ENCODE assay signal across 8 cellular contexts in genomic region chr4:5051210-5051691, GRCh38. TPM values are rescaled to one million over a fixed set of nuclear protein-coding genes. Genes with fewer than 3 reads are reported as not detected.
DNase-seq lines count a peak whose midpoint lies in the region; ATAC-seq and TF ChIP-seq lines count a peak whose summit lies in the region.

Gene STK32B, plus strand, starts transcription at chr4:5051480.

- DNase-seq in activated naive CD4-positive, alpha-beta T cell treated with Interleukin-2 at 50 U/mL for 16 hours, result no peak
- DNase-seq in NCI-H510A treated with DMSO at 0.1 percent for 48 hours (lab: John Stamatoyannopoulos, UW), result peak; percentile 27
- peak in 1 of 2 donors; percentile 64 for DNase-seq in breast epithelium (ENCODE audit: low spot score in 2 of 2)
- DNase-seq in iPS-NIHi11 (ENCODE audit: low spot score), result peak; percentile 82
- DNase-seq in gastrocnemius medialis, result peak in 1 of 2 donors; percentile 26
- DNase-seq in hippocampal formation (lab: John Stamatoyannopoulos, UW), result no peak

- no peaks in the 10 kb centered on the region for H3K36me3 Mint-ChIP-seq in activated naive CD4-positive, alpha-beta T cell treated with anti-CD3 and anti-CD28 coated beads, Interleukin-2, amount 50 U/mL, for 24 hours

- H3K27me3 Mint-ChIP-seq in activated naive CD4-positive, alpha-beta T cell treated with anti-CD3 and anti-CD28 coated beads, Interleukin-2, amount 50 U/mL, for 24 hours, result peaks cover 33% of the 10 kb centered on the region

- H3K9me3 ChIP-seq in breast epithelium (no peaks in the 10 kb centered on the region), gastrocnemius medialis (no peaks in the 10 kb centered on the region)

- TF ChIP-seq POLR2A in breast epithelium (IDR thresholded peaks at IDR 0.05), result no peak
- TF ChIP-seq POLR2A in gastrocnemius medialis (IDR thresholded peaks at IDR 0.05), result no peak

- H3K9me3 Mint-ChIP-seq in activated naive CD4-positive, alpha-beta T cell treated with anti-CD3 and anti-CD28 coated beads, Interleukin-2, amount 50 U/mL, for 24 hours, result no peaks in the 10 kb centered on the region

- in situ Hi-C loops in gastrocnemius medialis (cut with MboI; ENCODE audit: low sequenced_read_pairs in 4 of 4), result no loop called here

- no peak within 1 kb of the TSS for H3K27ac Mint-ChIP-seq in activated naive CD4-positive, alpha-beta T cell treated with anti-CD3 and anti-CD28 coated beads, Interleukin-2, amount 50 U/mL, for 24 hours

- H3K36me3 ChIP-seq in breast epithelium (no peaks in the 10 kb centered on the region), gastrocnemius medialis (no peaks in the 10 kb centered on the region)

- intact Hi-C loops in breast epithelium (cut with DNase I; ENCODE audit: low total_unique reads) (no loop called here), gastrocnemius medialis (cut with DNase I; ENCODE audit: low total_unique reads) (no loop called here)

- H3K27me3 ChIP-seq in breast epithelium (no peaks in the 10 kb centered on the region), gastrocnemius medialis (peaks cover 0 to 26% (median 24%) of the 10 kb centered on the region in 3 donors)

- H3K4me1 ChIP-seq in breast epithelium (peaks cover 0 to 4% of the 10 kb centered on the region in 2 donors), gastrocnemius medialis (no peaks in the 10 kb centered on the region)

- H3K4me1 Mint-ChIP-seq in activated naive CD4-positive, alpha-beta T cell treated with anti-CD3 and anti-CD28 coated beads, Interleukin-2, amount 50 U/mL, for 24 hours, result peaks cover 14% of the 10 kb centered on the region

- H3K27ac ChIP-seq in breast epithelium, result no peak within 1 kb of the TSS
- H3K27ac ChIP-seq in gastrocnemius medialis, result no peak within 1 kb of the TSS

- ATAC-seq in gastrocnemius medialis (peak; percentile 21 to 26), GM19452 (IDR thresholded peaks at IDR 0.05; ENCODE audit: unreplicated experiment) (no peak)

- H3K4me3 ChIP-seq in breast epithelium, result peak within 1 kb of the TSS; percentile 63 to 72 (median 71)
- H3K4me3 ChIP-seq in gastrocnemius medialis, result peak within 1 kb of the TSS; percentile 43 to 55 (median 48)

- peak within 1 kb of the TSS; percentile 66 for H3K4me3 Mint-ChIP-seq in activated naive CD4-positive, alpha-beta T cell treated with anti-CD3 and anti-CD28 coated beads, Interleukin-2, amount 50 U/mL, for 24 hours

- TF ChIP-seq CTCF in breast epithelium (IDR thresholded peaks at IDR 0.05) (no peak), gastrocnemius medialis (IDR thresholded peaks at IDR 0.05 in 4 of 5, conservative IDR thresholded peaks at IDR 0.05 in 1 of 5) (no peak)

RNA-seq across cellular contexts. Expression of gene STK32B, which starts in this region (rescaled TPM):
- total RNA-seq in breast epithelium (1 to 10 TPM; 2.2 to 5.0 (median 4.6) TPM), gastrocnemius medialis (under 1 TPM in 3 of 4 donors, not detected in 1; 0.46 to 0.68 (median 0.49) TPM)

Comparison
In these comparisons a context has a peak if more than half of its experiments do, and no peak if none do; other contexts are left out.
1. Peak in ATAC-seq and H3K4me3 ChIP-seq in gastrocnemius medialis; RNA of the gene not detected or under 1 TPM.
2. DNase-seq: peak in NCI-H510A treated with DMSO at 0.1 percent for 48 hours (single experiment) and iPS-NIHi11 (single experiment); none in activated naive CD4-positive, alpha-beta T cell treated with Interleukin-2 at 50 U/mL for 16 hours (single experiment) and hippocampal formation (0 of 2).